In genomic region chr5:68169898-68170297, GRCh38 we compare ENCODE assay signal across 20 cellular contexts. TPM values are rescaled to one million over a fixed set of nuclear protein-coding genes. Genes with fewer than 3 reads are reported as not detected.
DNase-seq lines count a peak whose midpoint lies in the region; ATAC-seq and TF ChIP-seq lines count a peak whose summit lies in the region.
"Had no signal": no experiment of that assay in that cellular context is flagged by ENCODE, and none has a peak within 500 bp of the region (broad histone marks: within the 10 kb centered on the region; RNA-seq: fewer than 3 reads in every experiment).

No MANE protein-coding gene starts in this region.

- H3K9me3 ChIP-seq in heart left ventricle (no peaks in the 10 kb centered on the region), tibial artery (no peaks in the 10 kb centered on the region)

- CTCF ChIA-PET in Calu3 (lab: Charles Lee), result no interaction called here

- peaks cover 0 to 35% (median 8%) of the 10 kb centered on the region in 12 donors for H3K4me1 ChIP-seq in heart left ventricle
- peaks cover 0 to 34% (median 17%) of the 10 kb centered on the region in 4 donors for H3K4me1 ChIP-seq in tibial artery

- WGBS in heart left ventricle, 4 donors, result 59 to 65% (median 61%) methylated on average over 1 of the region's 1 CpG

- peak in 3 of 4 donors; percentile 32 to 55 (median 44) for ATAC-seq in heart left ventricle
- ATAC-seq: GM12878; stimulated activated effector memory CD8-positive, alpha-beta T cell treated with anti-CD3 and anti-CD28 coated beads, Interleukin-12 subunit alpha, Interleukin-12 subunit beta, amount 100 ng/mL, for 72 hours; T-cell had no signal

- H3K27me3 ChIP-seq in heart left ventricle (no peaks in the 10 kb centered on the region), tibial artery (no peaks in the 10 kb centered on the region)

- no peak for TF ChIP-seq CTCF in heart left ventricle (IDR thresholded peaks at IDR 0.05)
- TF ChIP-seq CTCF in neural crest cell (conservative IDR thresholded peaks at IDR 0.05), result no peak
- TF ChIP-seq CTCF in tibial artery (IDR thresholded peaks at IDR 0.05), result no peak
- no peak for TF ChIP-seq CTCF in Calu3 (IDR thresholded peaks at IDR 0.05; ENCODE audit: unreplicated experiment)

- H3K27me3 Mint-ChIP-seq in neural crest cell (ENCODE audit: low read depth), result no peaks in the 10 kb centered on the region
- no peaks in the 10 kb centered on the region for H3K27me3 Mint-ChIP-seq in Calu3 (ENCODE audit: unreplicated experiment)

- H3K4me1 Mint-ChIP-seq in neural crest cell (peaks cover 41% of the 10 kb centered on the region), Calu3 (ENCODE audit: low read depth, unreplicated experiment) (no peaks in the 10 kb centered on the region)
- H3K4me1 Mint-ChIP-seq: stimulated activated effector memory CD8-positive, alpha-beta T cell treated with anti-CD3 and anti-CD28 coated beads, Interleukin-12 subunit alpha, Interleukin-12 subunit beta, amount 100 ng/mL, for 72 hours; T-cell had no signal

- H3K4me3 ChIP-seq in heart left ventricle (no peak overlapping the region), tibial artery (no peak overlapping the region)
- H3K4me3 ChIP-seq: GM12878, PC-9 had no signal

- intact Hi-C loops in heart left ventricle (cut with DNase I) (loop anchor here in 2 of 10 donors (5.0 kb wide), 2 partner anchors 47 to 363 kb away; partner anchors contain the start of gene PIK3R1 (in 1 of the 2)), tibial artery (cut with DNase I; ENCODE audit: low total_unique reads) (no loop called here), Calu3 (cut with micrococcal nuclease; ENCODE audit: unreplicated experiment) (no loop called here)

- peak; percentile 11 for DNase-seq in DMS 273 (lab: John Stamatoyannopoulos, UW; ENCODE audit: unreplicated experiment)
- no peak for DNase-seq in DMS 273 treated with DMSO at 0.1 percent for 48 hours (lab: John Stamatoyannopoulos, UW)
- peak in 1 of 5 donors; percentile 35 for DNase-seq in heart left ventricle
- peak; percentile 43 for DNase-seq in neural crest cell (ENCODE audit: low read depth, low spot score)
- no peak for DNase-seq in tibial artery
- no peak for DNase-seq in Calu3
- no peak for DNase-seq in substantia nigra (lab: John Stamatoyannopoulos, UW)
- DNase-seq in T-helper 9 cell, result no peak
- DNase-seq: activated CD4-positive, CD25-positive, alpha-beta regulatory T cell treated with anti-CD3 and anti-CD28 coated beads, Interleukin-2, amount 50 U/mL, for 72 hours; activated CD8-positive, alpha-beta memory T cell treated with anti-CD3 and anti-CD28 coated beads, Interleukin-2, amount 50 U/mL, for 4 hours; activated naive CD4-positive, alpha-beta T cell treated with anti-CD3 and anti-CD28 coated beads, Interleukin-2, amount 50 U/mL, for 16 hours; CD4-positive, CD25-positive, alpha-beta regulatory T cell; EL; midbrain; PC-9; stimulated activated CD4-positive, alpha-beta T cell treated with anti-CD3 and anti-CD28 coated beads, Interleukin-4, amount 100 ng/mL, for 4 hours; T-cell had no signal

- H3K36me3 ChIP-seq in heart left ventricle (no peaks in the 10 kb centered on the region), tibial artery (no peaks in the 10 kb centered on the region)

- H3K27ac Mint-ChIP-seq in neural crest cell (ENCODE audit: unreplicated experiment), result peak overlapping the region; percentile 93
- H3K27ac Mint-ChIP-seq in Calu3 (ENCODE audit: unreplicated experiment), result no peak overlapping the region
- H3K27ac Mint-ChIP-seq: CD4-positive, CD25-positive, alpha-beta regulatory T cell; stimulated activated effector memory CD8-positive, alpha-beta T cell treated with anti-CD3 and anti-CD28 coated beads, Interleukin-12 subunit alpha, Interleukin-12 subunit beta, amount 100 ng/mL, for 72 hours; T-cell had no signal

- H3K9me3 Mint-ChIP-seq in neural crest cell, result no peaks in the 10 kb centered on the region
- H3K9me3 Mint-ChIP-seq in Calu3 (ENCODE audit: low read depth, unreplicated experiment), result no peaks in the 10 kb centered on the region
- H3K9me3 Mint-ChIP-seq: stimulated activated effector memory CD8-positive, alpha-beta T cell treated with anti-CD3 and anti-CD28 coated beads, Interleukin-12 subunit alpha, Interleukin-12 subunit beta, amount 100 ng/mL, for 72 hours; T-cell had no signal

- H3K4me3 Mint-ChIP-seq in neural crest cell, result peak overlapping the region; percentile 84
- no peak overlapping the region for H3K4me3 Mint-ChIP-seq in Calu3 (ENCODE audit: low read depth, unreplicated experiment)
- H3K4me3 Mint-ChIP-seq: CD4-positive, CD25-positive, alpha-beta regulatory T cell; stimulated activated effector memory CD8-positive, alpha-beta T cell treated with anti-CD3 and anti-CD28 coated beads, Interleukin-12 subunit alpha, Interleukin-12 subunit beta, amount 100 ng/mL, for 72 hours; T-cell had no signal

- BruUV-seq in Calu3 (replicated peaks; lab: Mats Ljungman, UMichigan), result no TSS peak

- no peaks in the 10 kb centered on the region for H3K36me3 Mint-ChIP-seq in neural crest cell (ENCODE audit: low read depth)
- no peaks in the 10 kb centered on the region for H3K36me3 Mint-ChIP-seq in Calu3 (ENCODE audit: insufficient read depth, unreplicated experiment)
- H3K36me3 Mint-ChIP-seq: CD4-positive, CD25-positive, alpha-beta regulatory T cell; stimulated activated effector memory CD8-positive, alpha-beta T cell treated with anti-CD3 and anti-CD28 coated beads, Interleukin-12 subunit alpha, Interleukin-12 subunit beta, amount 100 ng/mL, for 72 hours; T-cell had no signal

- H3K27ac ChIP-seq in heart left ventricle, result peak overlapping the region in 4 of 12 donors; percentile 8 to 85 (median 70)
- H3K27ac ChIP-seq in tibial artery, result peak overlapping the region; percentile 80 to 84
- H3K27ac ChIP-seq in substantia nigra (ENCODE audit: low read depth, low read length, poor library complexity, severe bottlenecking), result no peak overlapping the region
- H3K27ac ChIP-seq: 22Rv1, PC-9 had no signal

- TF ChIP-seq POLR2A in heart left ventricle (IDR thresholded peaks at IDR 0.05), result no peak

RNA-seq across cellular contexts. Expression of gene PIK3R1, which starts 45.7 kb away (rescaled TPM):
- total RNA-seq in heart left ventricle (100 to 1,000 TPM in 6 of 9 donors, 10 to 100 TPM in 3; 80.3 to 221 (median 147) TPM), neural crest cell (59.9 and 68.3 TPM in 2 replicates), Calu3 (2022) (74.8 and 81.5 TPM in 2 replicates)
- polyA plus RNA-seq in heart left ventricle, result 10 to 100 TPM; 16.3 to 65.2 TPM

Comparison
In these comparisons a context has a peak if more than half of its experiments do, and no peak if none do; other contexts are left out.
1. DNase-seq: peak in DMS 273 (single experiment) and neural crest cell (single experiment); none in DMS 273 treated with DMSO at 0.1 percent for 48 hours (single experiment), tibial artery (0 of 2), Calu3 (single experiment), substantia nigra (0 of 49) and T-helper 9 cell (single experiment).